ENCODE assay signal across 24 cellular contexts in the genomic region with DNA sequence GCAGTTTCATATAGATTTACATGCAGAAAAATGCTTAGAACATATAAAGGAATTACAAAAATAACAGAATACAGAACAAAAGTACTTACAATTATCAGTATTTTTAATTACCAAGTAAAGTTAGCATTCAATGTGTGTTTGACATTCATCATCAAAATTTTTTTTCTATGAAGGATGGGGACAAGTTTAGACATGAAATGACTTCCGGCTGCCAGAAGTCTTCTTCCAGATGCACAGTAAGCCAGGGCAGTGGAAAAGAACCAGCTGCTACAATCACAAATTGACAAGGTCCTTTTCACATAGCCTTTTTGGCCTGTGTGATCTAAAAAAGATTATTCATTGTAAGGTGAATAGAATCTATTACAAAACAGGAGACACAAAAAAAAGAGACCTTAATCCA.
DNase-seq lines count a peak whose midpoint lies in the region; ATAC-seq and TF ChIP-seq lines count a peak whose summit lies in the region.
"Had no signal": no experiment of that assay in that cellular context is flagged by ENCODE, and none has a peak within 500 bp of the region (broad histone marks: within the 10 kb centered on the region; RNA-seq: fewer than 3 reads in every experiment).

No MANE protein-coding gene starts in this region.

- H3K4me3 ChIP-seq in transverse colon (no peak overlapping the region), right cardiac atrium (ENCODE audit: low read length) (no peak overlapping the region)
- H3K4me3 ChIP-seq: K562, left lung had no signal

- peak; percentile 15 for DNase-seq in activated CD4-positive, alpha-beta T cell treated with anti-CD3 and anti-CD28 coated beads, Interleukin-2, amount 10 ng/mL, durations not matched to agents 24 days and 14 days
- DNase-seq in activated CD4-positive, alpha-beta T cell treated with anti-CD3 and anti-CD28 coated beads, Interleukin-2, amount 50 U/mL, for 48 hours = no peak
- DNase-seq in RWPE1 (ENCODE audit: low spot score) = peak; percentile 56
- DNase-seq in foreskin keratinocyte = peak; percentile 32 to 66
- no peak for DNase-seq in transverse colon
- no peak for DNase-seq in activated CD8-positive, alpha-beta memory T cell treated with anti-CD3 and anti-CD28 coated beads, Interleukin-2, amount 50 U/mL, for 48 hours
- no peak for DNase-seq in right cardiac atrium
- DNase-seq in stimulated activated CD4-positive, alpha-beta T cell treated with anti-CD3 and anti-CD28 coated beads, Interleukin-4, amount 100 ng/mL, for 1 hour = no peak
- DNase-seq: activated CD4-positive, alpha-beta T cell treated with anti-CD3 and anti-CD28 coated beads, Interleukin-2, amount 50 U/mL, for 1 hour; activated naive CD4-positive, alpha-beta T cell treated with Interleukin-2 at 50 U/mL for 16 hours; activated T-cell treated with anti-CD3 and anti-CD28 coated beads for 4 hours; amygdala; C1 segment of cervical spinal cord; central memory CD4-positive, alpha-beta T cell; immature natural killer cell; left lung; MM.1S; NCI-H187 treated with DMSO at 0.1 percent for 48 hours had no signal

- H3K27me3 Mint-ChIP-seq in activated CD4-positive, alpha-beta T cell treated with anti-CD3 and anti-CD28 coated beads, Interleukin-2, amount 10 ng/mL, durations not matched to agents 24 days and 14 days = no peaks in the 10 kb centered on the region

- no peaks in the 10 kb centered on the region for H3K9me3 ChIP-seq in transverse colon
- no peaks in the 10 kb centered on the region for H3K9me3 ChIP-seq in right cardiac atrium (ENCODE audit: control insufficient read depth, low read length)
- H3K9me3 ChIP-seq: left lung had no signal

- H3K4me1 ChIP-seq in foreskin keratinocyte (peaks cover 25% of the 10 kb centered on the region), transverse colon (no peaks in the 10 kb centered on the region), right cardiac atrium (ENCODE audit: control insufficient read depth, insufficient read depth, low read length) (no peaks in the 10 kb centered on the region)
- H3K4me1 ChIP-seq: left lung, parathyroid adenoma had no signal

- H3K27ac ChIP-seq in RWPE1 = no peak overlapping the region
- no peak overlapping the region for H3K27ac ChIP-seq in foreskin keratinocyte
- peak overlapping the region; percentile 1 to 53 (median 38) for H3K27ac ChIP-seq in transverse colon
- H3K27ac ChIP-seq in right cardiac atrium (ENCODE audit: low read length) = no peak overlapping the region
- H3K27ac ChIP-seq: left lung, parathyroid adenoma had no signal

- H3K36me3 ChIP-seq in transverse colon = no peaks in the 10 kb centered on the region

- intact Hi-C loops in activated CD4-positive, alpha-beta T cell treated with anti-CD3 and anti-CD28 coated beads, Interleukin-2, amount 10 ng/mL, durations not matched to agents 24 days and 14 days (cut with micrococcal nuclease) = no loop called here
- intact Hi-C loops in transverse colon (cut with DNase I; ENCODE audit: low total_unique reads) = no loop called here
- intact Hi-C loops in right cardiac atrium (cut with DNase I) = no loop called here

- H3K4me1 Mint-ChIP-seq in activated CD4-positive, alpha-beta T cell treated with anti-CD3 and anti-CD28 coated beads, Interleukin-2, amount 10 ng/mL, durations not matched to agents 24 days and 14 days = peaks cover 26% of the 10 kb centered on the region
- H3K4me1 Mint-ChIP-seq: immature natural killer cell had no signal

- CTCF ChIA-PET in RWPE1 (lab: Yijun Ruan, JAX) = interaction anchor here (0.7 to 1.8 kb wide), 2 partner anchors 10 to 128 kb away, joined by 3 to 6 read pairs; no protein-coding TSS in a partner anchor

- in situ Hi-C loops in transverse colon (cut with MboI; ENCODE audit: low pct_ligation_motif_present in 1 of 4, low pct_unique_long_range_greater_than_20kb in 1 of 4, low sequenced_read_pairs in 3 of 4) = loop anchor here in 3 of 4 donors (10.0 to 25.0 kb wide), 3 partner anchors 204 to 822 kb away; no protein-coding TSS in a partner anchor

- peak; percentile 67 for ATAC-seq in foreskin keratinocyte
- ATAC-seq in right cardiac atrium = no peak
- ATAC-seq: left lung, sciatic nerve had no signal

- POLR2A ChIA-PET in RWPE1 (lab: Yijun Ruan, JAX; ENCODE audit: low non-redundant PET) = no interaction called here

- WGBS in transverse colon (ENCODE audit: low coverage in 1 of 2), 2 donors = 63 to 83% methylated on average over 1 of the region's 1 CpG
- 66% methylated on average over 1 of the region's 1 CpG for WGBS in right cardiac atrium

- TF ChIP-seq CTCF in RWPE1 (conservative IDR thresholded peaks at IDR 0.05; ENCODE audit: low read depth) (no peak), foreskin keratinocyte (conservative IDR thresholded peaks at IDR 0.05) (no peak), transverse colon (IDR thresholded peaks at IDR 0.05) (no peak)

- peaks cover 6% of the 10 kb centered on the region for H3K36me3 Mint-ChIP-seq in activated CD4-positive, alpha-beta T cell treated with anti-CD3 and anti-CD28 coated beads, Interleukin-2, amount 10 ng/mL, durations not matched to agents 24 days and 14 days (ENCODE audit: low read depth)
- H3K36me3 Mint-ChIP-seq: immature natural killer cell, mesothelial cell of epicardium had no signal

- TF ChIP-seq EP300 in transverse colon (IDR thresholded peaks at IDR 0.05; ENCODE audit: low read depth) = no peak

- no peaks in the 10 kb centered on the region for H3K9me3 Mint-ChIP-seq in activated CD4-positive, alpha-beta T cell treated with anti-CD3 and anti-CD28 coated beads, Interleukin-2, amount 10 ng/mL, durations not matched to agents 24 days and 14 days
- H3K9me3 Mint-ChIP-seq: immature natural killer cell; mesothelial cell of epicardium; nephron progenitor cell; T-helper 1 cell treated with Interleukin-12 subunit alpha and Interleukin-12 subunit beta and Interleukin-4 antibody, amounts not matched to agents 30 μg/mL and 1 μg/mL, for 36 hours had no signal

- no peak overlapping the region for H3K4me3 Mint-ChIP-seq in activated CD4-positive, alpha-beta T cell treated with anti-CD3 and anti-CD28 coated beads, Interleukin-2, amount 10 ng/mL, durations not matched to agents 24 days and 14 days
- H3K4me3 Mint-ChIP-seq: immature natural killer cell, mesothelial cell of epicardium, nephron progenitor cell had no signal

- no peak overlapping the region for H3K27ac Mint-ChIP-seq in activated CD4-positive, alpha-beta T cell treated with anti-CD3 and anti-CD28 coated beads, Interleukin-2, amount 10 ng/mL, durations not matched to agents 24 days and 14 days
- H3K27ac Mint-ChIP-seq: mesothelial cell of epicardium, nephron progenitor cell had no signal

- H3K27me3 ChIP-seq in foreskin keratinocyte = no peaks in the 10 kb centered on the region
- no peaks in the 10 kb centered on the region for H3K27me3 ChIP-seq in transverse colon
- no peaks in the 10 kb centered on the region for H3K27me3 ChIP-seq in right cardiac atrium (ENCODE audit: control insufficient read depth, insufficient read depth)
- H3K27me3 ChIP-seq: left lung had no signal

- TF ChIP-seq POLR2A in transverse colon (IDR thresholded peaks at IDR 0.05) = no peak

Comparison
In these comparisons a context has a peak if more than half of its experiments do, and no peak if none do; other contexts are left out.
1. DNase-seq: peak in activated CD4-positive, alpha-beta T cell treated with anti-CD3 and anti-CD28 coated beads, Interleukin-2, amount 10 ng/mL, durations not matched to agents 24 days and 14 days (single experiment), RWPE1 (single experiment) and foreskin keratinocyte (2 of 2); none in activated CD4-positive, alpha-beta T cell treated with anti-CD3 and anti-CD28 coated beads, Interleukin-2, amount 50 U/mL, for 48 hours (0 of 2), transverse colon (single experiment), activated CD8-positive, alpha-beta memory T cell treated with anti-CD3 and anti-CD28 coated beads, Interleukin-2, amount 50 U/mL, for 48 hours (single experiment), right cardiac atrium (0 of 3) and stimulated activated CD4-positive, alpha-beta T cell treated with anti-CD3 and anti-CD28 coated beads, Interleukin-4, amount 100 ng/mL, for 1 hour (single experiment).
2. H3K27ac ChIP-seq: peak in transverse colon (4 of 4); none in RWPE1 (single experiment), foreskin keratinocyte (single experiment) and right cardiac atrium (single experiment).